ENCODE assay signal across 8 cellular contexts in the genomic region with DNA sequence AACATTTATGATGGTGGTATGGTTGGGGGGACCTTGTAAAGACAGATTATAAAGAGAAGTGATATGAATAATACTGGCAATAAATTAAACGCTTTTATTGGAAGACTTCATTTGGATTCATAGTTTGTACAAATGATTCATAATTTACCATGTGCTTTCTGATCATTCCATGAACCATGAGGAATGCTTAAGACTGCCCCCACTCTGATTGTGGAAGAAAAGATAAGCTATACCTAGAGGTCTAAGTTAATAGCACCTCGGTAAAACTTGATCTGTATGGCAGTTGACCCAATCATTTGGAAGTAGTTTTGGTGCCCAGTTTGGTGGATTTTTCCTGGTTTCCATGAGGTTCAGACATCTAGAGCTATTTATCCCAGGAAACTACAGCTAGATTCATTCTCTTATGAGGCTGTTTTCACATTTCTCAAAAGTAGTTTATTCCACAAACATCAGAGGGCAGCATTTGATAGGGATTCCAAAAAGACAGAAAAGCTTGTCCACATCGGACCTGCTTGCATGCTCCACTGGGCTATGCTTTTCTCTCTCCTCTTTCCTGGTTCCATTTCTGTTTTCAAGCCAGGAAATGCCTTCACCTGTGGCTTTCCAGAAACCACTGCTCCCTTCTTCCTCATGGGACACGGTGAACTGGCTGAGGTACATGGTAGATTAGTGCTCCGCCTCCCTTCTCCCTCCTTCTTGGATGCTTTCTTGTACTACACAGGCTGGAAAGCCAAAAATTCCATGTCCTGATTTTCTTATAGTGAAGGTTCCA. TPM values are rescaled to one million over a fixed set of nuclear protein-coding genes. Genes with fewer than 3 reads are reported as not detected.
DNase-seq lines count a peak whose midpoint lies in the region; ATAC-seq lines count a peak whose summit lies in the region.

No MANE protein-coding gene starts in this region.

- H3K4me1 ChIP-seq in ACC112 (ENCODE audit: control insufficient read depth, insufficient read depth, low read length, unreplicated experiment): peaks cover 6% of the 10 kb centered on the region

- H3K27me3 ChIP-seq in ACC112 (ENCODE audit: insufficient read depth, low read length): no peaks in the 10 kb centered on the region

- H2AFZ ChIP-seq in ACC112 (ENCODE audit: low read length, unreplicated experiment): peak overlapping the region; percentile 41

- no peaks in the 10 kb centered on the region for H3K36me3 ChIP-seq in ACC112 (ENCODE audit: insufficient read depth, low read length)

- DNase-seq in HPDE6-E6E7 (ENCODE audit: extremely low spot score) (peak; percentile 29), amniotic epithelial cell (ENCODE audit: low read depth) (peak; percentile 59), iris pigment epithelial cell (ENCODE audit: low read depth) (peak; percentile 73), C1 segment of cervical spinal cord (lab: John Stamatoyannopoulos, UW) (no peak), occipital lobe (lab: John Stamatoyannopoulos, UW) (no peak)
- no peak for DNase-seq in effector CD4-positive, alpha-beta T cell

- no peak for ATAC-seq in GM18861 (IDR thresholded peaks at IDR 0.05; ENCODE audit: unreplicated experiment)

- peak overlapping the region; percentile 35 for H3K4me3 ChIP-seq in ACC112 (ENCODE audit: low read depth, low read length)

- no peak overlapping the region for H3K27ac ChIP-seq in ACC112 (ENCODE audit: low read depth, low read length)

- H3K79me2 ChIP-seq in ACC112 (ENCODE audit: control insufficient read depth, insufficient read depth, low read length, unreplicated experiment): no peaks in the 10 kb centered on the region

RNA-seq across cellular contexts. Expression of gene TFAM, which starts 29.2 kb away (rescaled TPM):
- 53.0 TPM for total RNA-seq in occipital lobe

Comparison
In these comparisons a context has a peak if more than half of its experiments do, and no peak if none do; other contexts are left out.
1. DNase-seq: peak in HPDE6-E6E7 (single experiment), amniotic epithelial cell (single experiment) and iris pigment epithelial cell (single experiment); none in effector CD4-positive, alpha-beta T cell (single experiment), C1 segment of cervical spinal cord (0 of 14) and occipital lobe (single experiment).